In the genomic region with DNA sequence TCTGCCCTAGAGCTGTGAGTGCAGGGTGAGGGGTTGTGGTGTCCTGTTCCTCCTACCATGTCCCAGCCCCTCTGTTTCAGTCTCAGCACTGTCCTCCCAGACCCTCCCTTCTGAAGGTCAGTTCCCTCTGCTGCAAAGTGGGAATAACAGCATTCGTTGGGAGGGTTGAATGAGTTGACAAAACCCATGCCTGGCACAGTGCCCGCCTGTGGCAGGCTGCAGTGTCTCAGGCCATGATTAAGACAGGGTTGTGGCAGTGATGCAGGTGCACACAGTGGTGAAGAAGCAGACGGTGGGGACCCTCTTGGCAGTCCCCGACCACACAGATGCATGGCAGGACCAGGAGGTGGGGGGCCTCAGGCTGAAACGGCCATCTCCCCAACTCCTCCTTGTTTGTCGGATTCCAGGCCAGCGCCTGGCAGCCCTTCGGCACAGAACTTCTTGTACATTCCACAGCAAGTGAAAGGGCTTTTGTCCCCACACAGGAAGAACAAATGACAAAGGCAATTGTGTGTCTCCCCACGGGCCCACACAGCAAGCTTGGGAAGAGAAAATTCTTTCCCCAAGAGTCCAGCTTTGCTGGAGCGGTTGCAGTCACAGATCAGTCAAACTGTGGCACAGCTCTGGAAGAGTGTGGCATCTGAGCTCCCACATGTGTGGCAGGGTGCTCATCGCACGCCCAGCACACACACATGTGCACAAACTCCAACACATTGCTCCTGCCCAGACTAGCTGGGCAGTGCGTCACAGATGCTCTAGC, we compare ENCODE assay signal across 1 cellular context.
TF ChIP-seq lines count a peak whose summit lies in the region.

No MANE protein-coding gene starts in this region.

TF ChIP-seq in HepG2, 621 proteins besides CTCF, POLR2A, EP300 and RAD21 (continued from another document and continues in another):
- TF ChIP-seq, protein P1, sequence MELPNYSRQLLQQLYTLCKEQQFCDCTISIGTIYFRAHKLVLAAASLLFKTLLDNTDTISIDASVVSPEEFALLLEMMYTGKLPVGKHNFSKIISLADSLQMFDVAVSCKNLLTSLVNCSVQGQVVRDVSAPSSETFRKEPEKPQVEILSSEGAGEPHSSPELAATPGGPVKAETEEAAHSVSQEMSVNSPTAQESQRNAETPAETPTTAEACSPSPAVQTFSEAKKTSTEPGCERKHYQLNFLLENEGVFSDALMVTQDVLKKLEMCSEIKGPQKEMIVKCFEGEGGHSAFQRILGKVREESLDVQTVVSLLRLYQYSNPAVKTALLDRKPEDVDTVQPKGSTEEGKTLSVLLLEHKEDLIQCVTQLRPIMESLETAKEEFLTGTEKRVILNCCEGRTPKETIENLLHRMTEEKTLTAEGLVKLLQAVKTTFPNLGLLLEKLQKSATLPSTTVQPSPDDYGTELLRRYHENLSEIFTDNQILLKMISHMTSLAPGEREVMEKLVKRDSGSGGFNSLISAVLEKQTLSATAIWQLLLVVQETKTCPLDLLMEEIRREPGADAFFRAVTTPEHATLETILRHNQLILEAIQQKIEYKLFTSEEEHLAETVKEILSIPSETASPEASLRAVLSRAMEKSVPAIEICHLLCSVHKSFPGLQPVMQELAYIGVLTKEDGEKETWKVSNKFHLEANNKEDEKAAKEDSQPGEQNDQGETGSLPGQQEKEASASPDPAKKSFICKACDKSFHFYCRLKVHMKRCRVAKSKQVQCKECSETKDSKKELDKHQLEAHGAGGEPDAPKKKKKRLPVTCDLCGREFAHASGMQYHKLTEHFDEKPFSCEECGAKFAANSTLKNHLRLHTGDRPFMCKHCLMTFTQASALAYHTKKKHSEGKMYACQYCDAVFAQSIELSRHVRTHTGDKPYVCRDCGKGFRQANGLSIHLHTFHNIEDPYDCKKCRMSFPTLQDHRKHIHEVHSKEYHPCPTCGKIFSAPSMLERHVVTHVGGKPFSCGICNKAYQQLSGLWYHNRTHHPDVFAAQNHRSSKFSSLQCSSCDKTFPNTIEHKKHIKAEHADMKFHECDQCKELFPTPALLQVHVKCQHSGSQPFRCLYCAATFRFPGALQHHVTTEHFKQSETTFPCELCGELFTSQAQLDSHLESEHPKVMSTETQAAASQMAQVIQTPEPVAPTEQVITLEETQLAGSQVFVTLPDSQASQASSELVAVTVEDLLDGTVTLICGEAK (IDR thresholded peaks at IDR 0.05), result no peak
- TF ChIP-seq, protein P1 (CRISPR knock-in tag; IDR thresholded peaks at IDR 0.05), result peak; percentile 78; the same call in 1 of the 2 replicates
- TF ChIP-seq, protein P2, sequence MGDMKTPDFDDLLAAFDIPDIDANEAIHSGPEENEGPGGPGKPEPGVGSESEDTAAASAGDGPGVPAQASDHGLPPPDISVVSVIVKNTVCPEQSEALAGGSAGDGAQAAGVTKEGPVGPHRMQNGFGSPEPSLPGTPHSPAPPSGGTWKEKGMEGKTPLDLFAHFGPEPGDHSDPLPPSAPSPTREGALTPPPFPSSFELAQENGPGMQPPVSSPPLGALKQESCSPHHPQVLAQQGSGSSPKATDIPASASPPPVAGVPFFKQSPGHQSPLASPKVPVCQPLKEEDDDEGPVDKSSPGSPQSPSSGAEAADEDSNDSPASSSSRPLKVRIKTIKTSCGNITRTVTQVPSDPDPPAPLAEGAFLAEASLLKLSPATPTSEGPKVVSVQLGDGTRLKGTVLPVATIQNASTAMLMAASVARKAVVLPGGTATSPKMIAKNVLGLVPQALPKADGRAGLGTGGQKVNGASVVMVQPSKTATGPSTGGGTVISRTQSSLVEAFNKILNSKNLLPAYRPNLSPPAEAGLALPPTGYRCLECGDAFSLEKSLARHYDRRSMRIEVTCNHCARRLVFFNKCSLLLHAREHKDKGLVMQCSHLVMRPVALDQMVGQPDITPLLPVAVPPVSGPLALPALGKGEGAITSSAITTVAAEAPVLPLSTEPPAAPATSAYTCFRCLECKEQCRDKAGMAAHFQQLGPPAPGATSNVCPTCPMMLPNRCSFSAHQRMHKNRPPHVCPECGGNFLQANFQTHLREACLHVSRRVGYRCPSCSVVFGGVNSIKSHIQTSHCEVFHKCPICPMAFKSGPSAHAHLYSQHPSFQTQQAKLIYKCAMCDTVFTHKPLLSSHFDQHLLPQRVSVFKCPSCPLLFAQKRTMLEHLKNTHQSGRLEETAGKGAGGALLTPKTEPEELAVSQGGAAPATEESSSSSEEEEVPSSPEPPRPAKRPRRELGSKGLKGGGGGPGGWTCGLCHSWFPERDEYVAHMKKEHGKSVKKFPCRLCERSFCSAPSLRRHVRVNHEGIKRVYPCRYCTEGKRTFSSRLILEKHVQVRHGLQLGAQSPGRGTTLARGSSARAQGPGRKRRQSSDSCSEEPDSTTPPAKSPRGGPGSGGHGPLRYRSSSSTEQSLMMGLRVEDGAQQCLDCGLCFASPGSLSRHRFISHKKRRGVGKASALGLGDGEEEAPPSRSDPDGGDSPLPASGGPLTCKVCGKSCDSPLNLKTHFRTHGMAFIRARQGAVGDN (CRISPR knock-in tag; IDR thresholded peaks at IDR 0.05), result peak; percentile 57; the same call in 1 of the 2 replicates
- TF ChIP-seq HDAC2 (CRISPR knock-in tag; IDR thresholded peaks at IDR 0.05) (0 out of 2 replicates have a peak, but pooled peaks have one; percentile 16), TARDBP (CRISPR knock-in tag; IDR thresholded peaks at IDR 0.05) (no peak), ZNF782 (CRISPR knock-in tag; IDR thresholded peaks at IDR 0.05; ENCODE audit: borderline replicate concordance) (0 out of 2 replicates have a peak, but pooled peaks have one; percentile 35), NFE2L2 (IDR thresholded peaks at IDR 0.05; ENCODE audit: low read length) (peak; percentile 16; the same call in 1 of the 2 replicates), EEA1 (CRISPR knock-in tag; IDR thresholded peaks at IDR 0.05; ENCODE audit: borderline replicate concordance) (peak; percentile 60; the same call in 1 of the 2 replicates), HNRNPL (IDR thresholded peaks at IDR 0.05; ENCODE audit: low read depth, low read length) (peak; percentile 86), POLR2G (IDR thresholded peaks at IDR 0.05; ENCODE audit: low read depth, low read length) (peak; percentile 73), HHEX (CRISPR knock-in tag; IDR thresholded peaks at IDR 0.05) (0 out of 2 replicates have a peak, but pooled peaks have one; percentile 36), SOX5 (CRISPR knock-in tag; IDR thresholded peaks at IDR 0.05; ENCODE audit: borderline replicate concordance) (peak; percentile 64; the same call in 1 of the 2 replicates), GATAD2A (CRISPR knock-in tag; IDR thresholded peaks at IDR 0.05) (peak; percentile 13; the same call in 1 of the 2 replicates), RXRB (CRISPR knock-in tag; IDR thresholded peaks at IDR 0.05; ENCODE audit: borderline replicate concordance) (no peak), SIX4 (CRISPR knock-in tag; IDR thresholded peaks at IDR 0.05) (0 out of 2 replicates have a peak, but pooled peaks have one; percentile 6)
- TF ChIP-seq, protein P3, sequence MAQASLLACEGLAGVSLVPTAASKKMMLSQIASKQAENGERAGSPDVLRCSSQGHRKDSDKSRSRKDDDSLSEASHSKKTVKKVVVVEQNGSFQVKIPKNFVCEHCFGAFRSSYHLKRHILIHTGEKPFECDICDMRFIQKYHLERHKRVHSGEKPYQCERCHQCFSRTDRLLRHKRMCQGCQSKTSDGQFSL (CRISPR knock-in tag; IDR thresholded peaks at IDR 0.05), result no peak
- TF ChIP-seq, protein P4, sequence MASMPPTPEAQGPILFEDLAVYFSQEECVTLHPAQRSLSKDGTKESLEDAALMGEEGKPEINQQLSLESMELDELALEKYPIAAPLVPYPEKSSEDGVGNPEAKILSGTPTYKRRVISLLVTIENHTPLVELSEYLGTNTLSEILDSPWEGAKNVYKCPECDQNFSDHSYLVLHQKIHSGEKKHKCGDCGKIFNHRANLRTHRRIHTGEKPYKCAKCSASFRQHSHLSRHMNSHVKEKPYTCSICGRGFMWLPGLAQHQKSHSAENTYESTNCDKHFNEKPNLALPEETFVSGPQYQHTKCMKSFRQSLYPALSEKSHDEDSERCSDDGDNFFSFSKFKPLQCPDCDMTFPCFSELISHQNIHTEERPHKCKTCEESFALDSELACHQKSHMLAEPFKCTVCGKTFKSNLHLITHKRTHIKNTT (CRISPR knock-in tag; IDR thresholded peaks at IDR 0.05), result no peak
- TF ChIP-seq, protein P5, sequence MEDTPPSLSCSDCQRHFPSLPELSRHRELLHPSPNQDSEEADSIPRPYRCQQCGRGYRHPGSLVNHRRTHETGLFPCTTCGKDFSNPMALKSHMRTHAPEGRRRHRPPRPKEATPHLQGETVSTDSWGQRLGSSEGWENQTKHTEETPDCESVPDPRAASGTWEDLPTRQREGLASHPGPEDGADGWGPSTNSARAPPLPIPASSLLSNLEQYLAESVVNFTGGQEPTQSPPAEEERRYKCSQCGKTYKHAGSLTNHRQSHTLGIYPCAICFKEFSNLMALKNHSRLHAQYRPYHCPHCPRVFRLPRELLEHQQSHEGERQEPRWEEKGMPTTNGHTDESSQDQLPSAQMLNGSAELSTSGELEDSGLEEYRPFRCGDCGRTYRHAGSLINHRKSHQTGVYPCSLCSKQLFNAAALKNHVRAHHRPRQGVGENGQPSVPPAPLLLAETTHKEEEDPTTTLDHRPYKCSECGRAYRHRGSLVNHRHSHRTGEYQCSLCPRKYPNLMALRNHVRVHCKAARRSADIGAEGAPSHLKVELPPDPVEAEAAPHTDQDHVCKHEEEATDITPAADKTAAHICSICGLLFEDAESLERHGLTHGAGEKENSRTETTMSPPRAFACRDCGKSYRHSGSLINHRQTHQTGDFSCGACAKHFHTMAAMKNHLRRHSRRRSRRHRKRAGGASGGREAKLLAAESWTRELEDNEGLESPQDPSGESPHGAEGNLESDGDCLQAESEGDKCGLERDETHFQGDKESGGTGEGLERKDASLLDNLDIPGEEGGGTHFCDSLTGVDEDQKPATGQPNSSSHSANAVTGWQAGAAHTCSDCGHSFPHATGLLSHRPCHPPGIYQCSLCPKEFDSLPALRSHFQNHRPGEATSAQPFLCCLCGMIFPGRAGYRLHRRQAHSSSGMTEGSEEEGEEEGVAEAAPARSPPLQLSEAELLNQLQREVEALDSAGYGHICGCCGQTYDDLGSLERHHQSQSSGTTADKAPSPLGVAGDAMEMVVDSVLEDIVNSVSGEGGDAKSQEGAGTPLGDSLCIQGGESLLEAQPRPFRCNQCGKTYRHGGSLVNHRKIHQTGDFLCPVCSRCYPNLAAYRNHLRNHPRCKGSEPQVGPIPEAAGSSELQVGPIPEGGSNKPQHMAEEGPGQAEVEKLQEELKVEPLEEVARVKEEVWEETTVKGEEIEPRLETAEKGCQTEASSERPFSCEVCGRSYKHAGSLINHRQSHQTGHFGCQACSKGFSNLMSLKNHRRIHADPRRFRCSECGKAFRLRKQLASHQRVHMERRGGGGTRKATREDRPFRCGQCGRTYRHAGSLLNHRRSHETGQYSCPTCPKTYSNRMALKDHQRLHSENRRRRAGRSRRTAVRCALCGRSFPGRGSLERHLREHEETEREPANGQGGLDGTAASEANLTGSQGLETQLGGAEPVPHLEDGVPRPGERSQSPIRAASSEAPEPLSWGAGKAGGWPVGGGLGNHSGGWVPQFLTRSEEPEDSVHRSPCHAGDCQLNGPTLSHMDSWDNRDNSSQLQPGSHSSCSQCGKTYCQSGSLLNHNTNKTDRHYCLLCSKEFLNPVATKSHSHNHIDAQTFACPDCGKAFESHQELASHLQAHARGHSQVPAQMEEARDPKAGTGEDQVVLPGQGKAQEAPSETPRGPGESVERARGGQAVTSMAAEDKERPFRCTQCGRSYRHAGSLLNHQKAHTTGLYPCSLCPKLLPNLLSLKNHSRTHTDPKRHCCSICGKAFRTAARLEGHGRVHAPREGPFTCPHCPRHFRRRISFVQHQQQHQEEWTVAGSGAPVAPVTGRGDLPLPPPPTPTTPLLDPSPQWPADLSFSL (CRISPR knock-in tag; IDR thresholded peaks at IDR 0.05), result peak; percentile 52; the same call in 1 of the 2 replicates
- TF ChIP-seq, protein P6, sequence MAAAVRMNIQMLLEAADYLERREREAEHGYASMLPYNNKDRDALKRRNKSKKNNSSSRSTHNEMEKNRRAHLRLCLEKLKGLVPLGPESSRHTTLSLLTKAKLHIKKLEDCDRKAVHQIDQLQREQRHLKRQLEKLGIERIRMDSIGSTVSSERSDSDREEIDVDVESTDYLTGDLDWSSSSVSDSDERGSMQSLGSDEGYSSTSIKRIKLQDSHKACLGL (CRISPR knock-in tag; IDR thresholded peaks at IDR 0.05), result peak; percentile 53; the same call in 1 of the 2 replicates
- TF ChIP-seq, protein P7, sequence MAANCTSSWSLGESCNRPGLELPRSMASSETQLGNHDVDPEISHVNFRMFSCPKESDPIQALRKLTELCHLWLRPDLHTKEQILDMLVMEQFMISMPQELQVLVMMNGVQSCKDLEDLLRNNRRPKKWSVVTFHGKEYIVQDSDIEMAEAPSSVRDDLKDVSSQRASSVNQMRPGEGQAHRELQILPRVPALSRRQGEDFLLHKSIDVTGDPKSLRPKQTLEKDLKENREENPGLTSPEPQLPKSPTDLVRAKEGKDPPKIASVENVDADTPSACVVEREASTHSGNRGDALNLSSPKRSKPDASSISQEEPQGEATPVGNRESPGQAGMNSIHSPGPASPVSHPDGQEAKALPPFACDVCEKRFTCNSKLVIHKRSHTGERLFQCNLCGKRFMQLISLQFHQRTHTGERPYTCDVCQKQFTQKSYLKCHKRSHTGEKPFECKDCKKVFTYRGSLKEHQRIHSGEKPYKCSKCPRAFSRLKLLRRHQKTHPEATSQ (CRISPR knock-in tag; IDR thresholded peaks at IDR 0.05; ENCODE audit: borderline replicate concordance), result no peak; the same call in 1 of the 2 replicates
- TF ChIP-seq, protein P8, sequence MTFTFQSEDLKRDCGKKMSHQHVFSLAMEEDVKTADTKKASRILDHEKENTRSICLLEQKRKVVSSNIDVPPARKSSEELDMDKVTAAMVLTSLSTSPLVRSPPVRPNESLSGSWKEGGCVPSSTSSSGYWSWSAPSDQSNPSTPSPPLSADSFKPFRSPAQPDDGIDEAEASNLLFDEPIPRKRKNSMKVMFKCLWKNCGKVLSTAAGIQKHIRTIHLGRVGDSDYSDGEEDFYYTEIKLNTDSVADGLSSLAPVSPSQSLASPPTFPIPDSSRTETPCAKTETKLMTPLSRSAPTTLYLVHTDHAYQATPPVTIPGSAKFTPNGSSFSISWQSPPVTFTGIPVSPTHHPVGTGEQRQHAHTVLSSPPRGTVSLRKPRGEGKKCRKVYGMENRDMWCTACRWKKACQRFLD (CRISPR knock-in tag; IDR thresholded peaks at IDR 0.05; ENCODE audit: borderline replicate concordance), result no peak
